19 cellular contexts compared by ENCODE assay signal in the genomic region with DNA sequence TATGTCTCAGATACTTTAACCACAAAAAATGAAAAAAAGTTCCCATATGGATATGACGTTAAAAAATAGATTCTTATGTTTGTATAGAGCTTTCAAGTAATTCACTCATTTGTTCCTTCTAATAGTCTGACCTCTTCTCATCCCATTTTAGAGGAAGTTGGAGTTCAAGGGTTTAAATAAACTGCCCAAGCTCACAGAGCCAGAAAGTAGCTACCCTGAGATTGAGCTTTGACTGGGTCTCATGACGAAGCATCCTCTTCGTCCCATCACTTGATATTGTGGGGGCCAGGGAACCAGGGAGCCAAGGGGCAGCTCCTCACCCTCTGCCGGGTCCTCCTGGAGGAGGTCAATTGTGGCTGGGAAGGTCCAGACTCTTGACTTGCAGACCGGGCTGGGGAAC.
A peak's percentile ranks its signal among the peaks of the same experiment; 100 is the strongest.
DNase-seq lines count a peak whose midpoint lies in the region; ATAC-seq and TF ChIP-seq lines count a peak whose summit lies in the region.
"Had no signal": no experiment of that assay in that cellular context is flagged by ENCODE, and none has a peak within 500 bp of the region (broad histone marks: within the 10 kb centered on the region; RNA-seq: fewer than 3 reads in every experiment).

No MANE protein-coding gene starts in this region.

- in situ Hi-C loops in Panc1 (cut with HindIII; ENCODE audit: low pct_unique_long_range_greater_than_20kb, low sequenced_read_pairs) (no loop called here), astrocyte of the spinal cord (cut with HindIII; ENCODE audit: low sequenced_read_pairs) (no loop called here)

- H3K4me3 Mint-ChIP-seq in osteocyte (ENCODE audit: unreplicated experiment): no peak overlapping the region
- H3K4me3 Mint-ChIP-seq: CD4-positive, alpha-beta T cell; GM23338; HFFc6 had no signal

- H3K9me3 Mint-ChIP-seq in osteocyte (ENCODE audit: unreplicated experiment): no peaks in the 10 kb centered on the region
- H3K9me3 Mint-ChIP-seq: CD4-positive, alpha-beta T cell; GM23338; HFFc6 had no signal

- H3K36me3 ChIP-seq in Panc1 (ENCODE audit: control insufficient read depth, insufficient read depth, low read length): no peaks in the 10 kb centered on the region

- no peaks in the 10 kb centered on the region for H3K27me3 ChIP-seq in Panc1 (ENCODE audit: control insufficient read depth, insufficient read depth, low read length)

- H3K27me3 Mint-ChIP-seq in osteocyte (ENCODE audit: unreplicated experiment): no peaks in the 10 kb centered on the region
- H3K27me3 Mint-ChIP-seq: CD4-positive, alpha-beta T cell had no signal

- TF ChIP-seq CTCF in Panc1 (IDR thresholded peaks at IDR 0.05) (no peak), astrocyte of the spinal cord (IDR thresholded peaks at IDR 0.05; ENCODE audit: low read depth, low read length) (no peak), choroid plexus epithelial cell (conservative IDR thresholded peaks at IDR 0.05; ENCODE audit: low read depth, low read length) (no peak), osteocyte (IDR thresholded peaks at IDR 0.05) (no peak)

- ATAC-seq in Panc1: no peak
- ATAC-seq in GM18858 (IDR thresholded peaks at IDR 0.05; ENCODE audit: unreplicated experiment): no peak
- ATAC-seq in GM21786 (IDR thresholded peaks at IDR 0.05; ENCODE audit: unreplicated experiment): no peak
- no peak for ATAC-seq in GM19351 (IDR thresholded peaks at IDR 0.05; ENCODE audit: unreplicated experiment)
- ATAC-seq: GM23338, K562 had no signal

- H3K27ac Mint-ChIP-seq in osteocyte (ENCODE audit: unreplicated experiment): peak overlapping the region; percentile 21
- H3K27ac Mint-ChIP-seq: CD4-positive, alpha-beta T cell; GM23338; HFFc6 had no signal

- intact Hi-C loops in Panc1 (cut with micrococcal nuclease; ENCODE audit: unreplicated experiment): no loop called here

- POLR2A ChIA-PET in Panc1 (lab: Charles Lee): interaction anchor here (0.6 kb wide), 1 partner anchor 329 kb away, joined by 3 read pairs; no protein-coding TSS in a partner anchor

- H3K9me3 ChIP-seq in Panc1 (ENCODE audit: control insufficient read depth, insufficient read depth, low read depth, low read length): no peaks in the 10 kb centered on the region

- H3K4me3 ChIP-seq in Panc1 (ENCODE audit: low read depth in 2 of 2, low read length in 2 of 2) (no peak overlapping the region), astrocyte of the spinal cord (ENCODE audit: low read depth, low read length) (no peak overlapping the region), choroid plexus epithelial cell (ENCODE audit: low read depth, low read length) (no peak overlapping the region)
- H3K4me3 ChIP-seq: GM23338, K562 had no signal

- peaks cover 56% of the 10 kb centered on the region for H3K4me1 Mint-ChIP-seq in osteocyte (ENCODE audit: unreplicated experiment)

- CTCF ChIA-PET in Panc1 (lab: Charles Lee): no interaction called here

- H3K27ac ChIP-seq in Panc1 (ENCODE audit: low read length): peak overlapping the region; percentile 54; the same call in 1 of the 2 replicates
- H3K27ac ChIP-seq: C4-2B, HL-60 had no signal

- no peak for DNase-seq in Panc1 (ENCODE audit: low read depth, low spot score)
- DNase-seq in astrocyte of the spinal cord (ENCODE audit: low read depth, low spot score): peak; percentile 32
- peak; percentile 17 for DNase-seq in choroid plexus epithelial cell (ENCODE audit: low read depth)
- DNase-seq in osteocyte (ENCODE audit: extremely low spot score, unreplicated experiment): no peak
- DNase-seq: ACHN; AML-193; CD4-positive, alpha-beta T cell; DMS79 treated with DMSO at 0.1 percent for 48 hours; GF-D8; HCEC 1CT; HFFc6; IMR-90 had no signal

- H3K4me1 ChIP-seq in Panc1 (ENCODE audit: control insufficient read depth, insufficient read depth, low read length): no peaks in the 10 kb centered on the region

- H3K36me3 Mint-ChIP-seq in osteocyte (ENCODE audit: unreplicated experiment): peaks cover 2% of the 10 kb centered on the region

- no TSS peak for BruUV-seq in Panc1 (replicated peaks; lab: Mats Ljungman, UMichigan)

Comparison
In these comparisons a context has a peak if more than half of its experiments do, and no peak if none do; other contexts are left out.
1. DNase-seq: peak in astrocyte of the spinal cord (single experiment) and choroid plexus epithelial cell (single experiment); none in Panc1 (single experiment) and osteocyte (single experiment).